ENCODE assay signal across 20 cellular contexts in the genomic region with DNA sequence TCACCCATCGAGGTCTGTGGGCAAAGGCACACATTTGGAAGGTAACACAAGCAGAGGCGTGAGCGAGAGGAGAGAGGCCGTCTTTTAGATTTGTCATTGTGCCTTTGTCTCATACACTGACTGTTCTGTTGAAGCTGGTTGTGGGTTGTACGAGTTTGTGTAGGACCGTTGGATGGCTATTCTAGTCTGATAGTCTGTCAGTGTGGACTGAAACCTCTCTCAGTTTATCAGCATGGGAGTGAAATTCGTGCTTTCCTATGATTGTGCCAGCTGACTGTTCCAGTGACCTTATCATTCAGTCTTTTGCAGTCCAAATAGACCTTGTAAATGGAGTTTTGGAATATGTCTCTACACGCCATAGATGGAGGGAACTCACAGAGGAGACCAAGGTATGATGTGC.
DNase-seq lines count a peak whose midpoint lies in the region; ATAC-seq, FAIRE-seq and TF ChIP-seq lines count a peak whose summit lies in the region.
"Had no signal": no experiment of that assay in that cellular context is flagged by ENCODE, and none has a peak within 500 bp of the region (broad histone marks: within the 10 kb centered on the region; RNA-seq: fewer than 3 reads in every experiment).

No MANE protein-coding gene starts in this region.

- H3K27me3 ChIP-seq in heart right ventricle (no peaks in the 10 kb centered on the region), right atrium auricular region (no peaks in the 10 kb centered on the region), transverse colon (no peaks in the 10 kb centered on the region)
- H3K27me3 ChIP-seq: BE2C had no signal

- H3K36me3 ChIP-seq in heart right ventricle: no peaks in the 10 kb centered on the region
- H3K36me3 ChIP-seq in right atrium auricular region: no peaks in the 10 kb centered on the region
- no peaks in the 10 kb centered on the region for H3K36me3 ChIP-seq in transverse colon
- H3K36me3 ChIP-seq: BE2C had no signal

- no peak for TF ChIP-seq EP300 in transverse colon (IDR thresholded peaks at IDR 0.05; ENCODE audit: low read depth)

- ATAC-seq in Right ventricle myocardium inferior: peak; percentile 56
- peak in 5 of 8 donors; percentile 20 to 61 (median 38) for ATAC-seq in heart right ventricle
- peak; percentile 69 for ATAC-seq in left ventricle myocardium superior
- ATAC-seq: GM23338, HCT116 had no signal

- no peak overlapping the region for H3K27ac ChIP-seq in heart right ventricle
- no peak overlapping the region for H3K27ac ChIP-seq in right atrium auricular region
- H3K27ac ChIP-seq in transverse colon: no peak overlapping the region
- H3K27ac ChIP-seq: 22Rv1 had no signal

- no peak for TF ChIP-seq CTCF in heart right ventricle (IDR thresholded peaks at IDR 0.05)
- TF ChIP-seq CTCF in right atrium auricular region (IDR thresholded peaks at IDR 0.05): no peak
- TF ChIP-seq CTCF in transverse colon (IDR thresholded peaks at IDR 0.05): no peak

- in situ Hi-C loops in transverse colon (cut with MboI; ENCODE audit: low pct_ligation_motif_present in 1 of 4, low pct_unique_long_range_greater_than_20kb in 1 of 4, low sequenced_read_pairs in 3 of 4): no loop called here

- WGBS in heart right ventricle, 2 donors: 73 to 77% methylated on average over 8 of the region's 8 CpGs
- WGBS in transverse colon (ENCODE audit: low coverage in 1 of 2), 2 donors: 86 to 90% methylated on average over 6 to 8 of the region's 8 CpGs

- intact Hi-C loops in Right ventricle myocardium inferior (cut with DNase I) (no loop called here), cardiac septum (cut with DNase I) (no loop called here), heart right ventricle (cut with DNase I) (loop anchor here in 3 of 10 donors (10.0 kb wide), 3 partner anchors 47 to 147 kb away; a partner anchor contains a TSS), left ventricle myocardium superior (cut with micrococcal nuclease) (no loop called here), transverse colon (cut with DNase I; ENCODE audit: low total_unique reads) (no loop called here)

- DNase-seq in Right ventricle myocardium inferior (ENCODE audit: missing footprints) (no peak), cardiac septum (ENCODE audit: low spot score) (no peak), heart right ventricle (no peak), right atrium auricular region (ENCODE audit: low spot score) (no peak), left ventricle myocardium superior (no peak), urothelium cell line (ENCODE audit: low spot score) (no peak), transverse colon (no peak)
- no peak for DNase-seq in stimulated activated CD4-positive, alpha-beta T cell treated with anti-CD3 and anti-CD28 coated beads, Interleukin-4, amount 100 ng/mL, for 24 hours
- DNase-seq: ACHN; BE2C; CD8-positive, alpha-beta memory T cell; DMS53; DMS79 treated with DMSO at 0.1 percent for 48 hours; GF-D8; H9 had no signal

- H3K9me3 ChIP-seq in heart right ventricle (no peaks in the 10 kb centered on the region), right atrium auricular region (no peaks in the 10 kb centered on the region), transverse colon (no peaks in the 10 kb centered on the region)
- H3K9me3 ChIP-seq: BE2C had no signal

- no peak overlapping the region for H3K4me3 ChIP-seq in heart right ventricle
- H3K4me3 ChIP-seq in right atrium auricular region: no peak overlapping the region
- no peak overlapping the region for H3K4me3 ChIP-seq in transverse colon
- H3K4me3 ChIP-seq: GM23338 had no signal

- TF ChIP-seq POLR2A in transverse colon (IDR thresholded peaks at IDR 0.05): no peak

- H3K4me1 ChIP-seq in heart right ventricle (peaks cover 0 to 27% (median 14%) of the 10 kb centered on the region in 9 donors), right atrium auricular region (peaks cover 0 to 21% of the 10 kb centered on the region in 2 donors), transverse colon (no peaks in the 10 kb centered on the region)
- H3K4me1 ChIP-seq: BE2C had no signal

- FAIRE-seq in urothelium cell line (lab: Jason Lieb, UNC): peak; percentile 23
- FAIRE-seq: A204.1, GM18507 had no signal
